ENCODE assay signal across 10 cellular contexts in the genomic region with DNA sequence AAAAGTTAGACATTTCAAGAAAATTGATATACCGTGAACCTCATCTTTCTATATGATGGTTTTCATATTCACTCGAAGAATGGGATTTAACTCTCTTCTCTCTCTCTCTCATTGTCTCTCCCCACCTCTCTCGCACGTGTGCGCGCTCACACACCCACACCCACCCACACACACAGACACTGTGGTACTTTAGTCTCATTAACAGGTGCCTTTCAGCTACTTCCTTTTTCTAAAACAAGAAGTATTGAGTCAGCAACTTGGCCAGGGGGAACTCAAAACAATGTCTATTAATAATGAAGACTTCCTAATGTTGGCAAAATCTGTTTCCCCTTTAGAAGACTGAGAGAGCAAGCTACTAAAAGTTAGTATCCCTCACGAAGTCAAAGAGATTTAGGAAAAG.
DNase-seq lines count a peak whose midpoint lies in the region; ATAC-seq lines count a peak whose summit lies in the region.
"Had no signal": no experiment of that assay in that cellular context is flagged by ENCODE, and none has a peak within 500 bp of the region (broad histone marks: within the 10 kb centered on the region; RNA-seq: fewer than 3 reads in every experiment).

No MANE protein-coding gene starts in this region.

- ATAC-seq in GM19035 (IDR thresholded peaks at IDR 0.05; ENCODE audit: unreplicated experiment) (peak; percentile 69), HG02759 (IDR thresholded peaks at IDR 0.05; ENCODE audit: unreplicated experiment) (peak; percentile 86)
- ATAC-seq in naive thymus-derived CD4-positive, alpha-beta T cell: peak; percentile 69

- H3K27ac Mint-ChIP-seq in naive thymus-derived CD4-positive, alpha-beta T cell: no peak overlapping the region

- H3K36me3 ChIP-seq in naive thymus-derived CD4-positive, alpha-beta T cell (ENCODE audit: control insufficient read depth in 2 of 3, insufficient read depth in 3 of 3, low read length in 3 of 3): no peaks in the 10 kb centered on the region
- H3K36me3 ChIP-seq: tibial nerve had no signal

- H3K27ac ChIP-seq in naive thymus-derived CD4-positive, alpha-beta T cell (ENCODE audit: low read depth, low read length): no peak overlapping the region

- H3K4me1 Mint-ChIP-seq in naive thymus-derived CD4-positive, alpha-beta T cell: peaks cover 0 to 7% (median 0%) of the 10 kb centered on the region in 7 donors
- H3K4me1 Mint-ChIP-seq: neural crest cell had no signal

- H3K4me3 ChIP-seq in naive thymus-derived CD4-positive, alpha-beta T cell (ENCODE audit: low read length): no peak overlapping the region
- H3K4me3 ChIP-seq: tibial nerve had no signal

- intact Hi-C loops in naive thymus-derived CD4-positive, alpha-beta T cell (cut with micrococcal nuclease): no loop called here

- peak overlapping the region in 1 of 10 donors; percentile 2 for H3K4me3 Mint-ChIP-seq in naive thymus-derived CD4-positive, alpha-beta T cell
- H3K4me3 Mint-ChIP-seq: neural crest cell had no signal

- peaks cover 0 to 5% of the 10 kb centered on the region in 2 donors for H3K4me1 ChIP-seq in naive thymus-derived CD4-positive, alpha-beta T cell (ENCODE audit: control insufficient read depth in 2 of 2, insufficient read depth in 2 of 2, low read length in 2 of 2)

- peaks cover 15 to 44% (median 26%) of the 10 kb centered on the region in 5 donors for H3K27me3 Mint-ChIP-seq in naive thymus-derived CD4-positive, alpha-beta T cell

- DNase-seq in MV-4-11 (lab: John Stamatoyannopoulos, UW) (peak; percentile 35), COR-L47 (lab: John Stamatoyannopoulos, UW) (no peak), NCI-H748 treated with DMSO at 0.1 percent for 48 hours (lab: John Stamatoyannopoulos, UW) (no peak), epidermal melanocyte (ENCODE audit: insufficient read length, low spot score) (no peak)
- DNase-seq in naive thymus-derived CD4-positive, alpha-beta T cell: no peak
- DNase-seq in activated CD8-positive, alpha-beta memory T cell treated with anti-CD3 and anti-CD28 coated beads, Interleukin-2, amount 50 U/mL, for 4 hours: no peak

- H3K9me3 ChIP-seq in naive thymus-derived CD4-positive, alpha-beta T cell (ENCODE audit: control insufficient read depth in 2 of 3, low read length in 3 of 3): no peaks in the 10 kb centered on the region
- H3K9me3 ChIP-seq: tibial nerve had no signal

- H3K27me3 ChIP-seq in naive thymus-derived CD4-positive, alpha-beta T cell (ENCODE audit: control insufficient read depth in 2 of 2, insufficient read depth in 2 of 2, low read length in 2 of 2): no peaks in the 10 kb centered on the region
- H3K27me3 ChIP-seq: tibial nerve had no signal

- H3K9me3 Mint-ChIP-seq in naive thymus-derived CD4-positive, alpha-beta T cell: peaks cover 0 to 5% (median 0%) of the 10 kb centered on the region in 11 donors
- H3K9me3 Mint-ChIP-seq: neural crest cell had no signal

- CTCF ChIA-PET in naive thymus-derived CD4-positive, alpha-beta T cell (lab: Charles Lee): no interaction called here

- H3K36me3 Mint-ChIP-seq in naive thymus-derived CD4-positive, alpha-beta T cell: no peaks in the 10 kb centered on the region

- POLR2A ChIA-PET in naive thymus-derived CD4-positive, alpha-beta T cell (lab: Charles Lee): no interaction called here
